Comparison of ENCODE assay signal across 8 cellular contexts in the genomic region with DNA sequence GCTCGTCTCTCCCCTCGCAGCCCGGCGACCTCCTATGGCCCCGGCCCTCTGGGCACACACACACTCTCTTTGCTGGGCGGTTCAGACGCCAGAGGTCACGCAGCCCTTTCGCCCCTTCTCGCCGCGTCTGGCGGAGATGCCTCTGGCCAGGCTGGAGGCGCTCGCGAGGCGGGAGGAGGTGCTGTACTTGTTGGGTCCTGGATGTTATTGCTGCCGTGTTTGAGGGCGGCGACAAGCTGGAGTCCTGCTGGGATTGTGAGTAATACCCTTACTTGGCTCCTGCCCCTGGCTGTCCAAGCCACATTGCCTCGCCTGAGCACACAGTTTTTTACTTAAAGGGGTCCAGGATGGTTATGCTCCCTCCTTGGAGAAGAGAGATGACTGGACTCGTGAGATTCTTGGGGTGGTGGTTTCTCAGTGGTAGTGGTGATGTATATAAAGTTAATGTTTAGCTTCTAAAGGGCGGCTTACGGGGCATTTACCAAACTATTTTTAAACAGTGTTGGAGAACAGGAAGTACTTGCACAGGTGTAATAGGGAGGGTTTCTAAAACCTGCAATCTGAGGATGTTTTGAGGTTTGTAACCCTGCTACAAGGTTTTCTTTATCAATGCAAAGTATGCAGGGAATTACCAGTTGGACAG. TPM values are rescaled to one million over a fixed set of nuclear protein-coding genes. Genes with fewer than 3 reads are reported as not detected.
A peak's percentile ranks its signal among the peaks of the same experiment; 100 is the strongest.
DNase-seq lines count a peak whose midpoint lies in the region; ATAC-seq and TF ChIP-seq lines count a peak whose summit lies in the region.

No MANE protein-coding gene starts in this region.

- peaks cover 6% of the 10 kb centered on the region for H3K4me1 ChIP-seq in A673 (ENCODE audit: insufficient read depth, low read length, poor library complexity, severe bottlenecking)
- H3K4me1 ChIP-seq in colonic mucosa, result no peaks in the 10 kb centered on the region

- intact Hi-C loops in A673 (cut with micrococcal nuclease; ENCODE audit: unreplicated experiment), result loop anchor here (5.0 kb wide), 1 partner anchor 171 kb away; no protein-coding TSS in a partner anchor
- intact Hi-C loops in colonic mucosa (cut with DNase I), result loop anchor here (5.0 to 10.0 kb wide), 3 partner anchors 52 to 171 kb away; no protein-coding TSS in a partner anchor

- H3K9me3 ChIP-seq in A673 (ENCODE audit: low read depth, low read length, poor library complexity, severe bottlenecking) (no peaks in the 10 kb centered on the region), colonic mucosa (no peaks in the 10 kb centered on the region)

- TF ChIP-seq CTCF in A673 (conservative IDR thresholded peaks at IDR 0.05; ENCODE audit: low read depth, low read length), result peak; percentile 49
- no peak for TF ChIP-seq CTCF in colonic mucosa (IDR thresholded peaks at IDR 0.05)

- H3K27ac ChIP-seq in A673 (ENCODE audit: low read depth, low read length, poor library complexity, severe bottlenecking) (peak overlapping the region; percentile 77), colonic mucosa (peak overlapping the region; percentile 100)

- CTCF ChIA-PET in A673 (lab: Charles Lee), result no interaction called here

- H3K27me3 ChIP-seq in A673 (replicated peaks; ENCODE audit: insufficient read depth, low read depth, low read length, poor library complexity) (no peaks in the 10 kb centered on the region), colonic mucosa (no peaks in the 10 kb centered on the region)

- peak; percentile 53 for ATAC-seq in GM18861 (IDR thresholded peaks at IDR 0.05; ENCODE audit: unreplicated experiment)
- ATAC-seq in HG03095 (IDR thresholded peaks at IDR 0.05; ENCODE audit: unreplicated experiment), result peak; percentile 56
- ATAC-seq in activated CD4-positive, CD25-positive, alpha-beta regulatory T cell treated with anti-CD3 and anti-CD28 coated beads, Interleukin-2, amount 50 U/mL, for 24 hours, result peak; percentile 18 to 25

- H3K36me3 ChIP-seq in A673 (ENCODE audit: insufficient read depth, low read length, poor library complexity, severe bottlenecking) (no peaks in the 10 kb centered on the region), colonic mucosa (no peaks in the 10 kb centered on the region)

- BruUV-seq in A673 (replicated peaks; lab: Mats Ljungman, UMichigan), result TSS peak; percentile 38

- POLR2A ChIA-PET in A673 (lab: Charles Lee; ENCODE audit: low non-redundant PET), result interaction anchor here (0.6 kb wide), 1 partner anchor 1027 kb away, joined by 3 read pairs; no protein-coding TSS in a partner anchor

- DNase-seq in A673 (ENCODE audit: low spot score) (peak; percentile 89), NCI-H2227 treated with DMSO at 0.1 percent for 48 hours (lab: John Stamatoyannopoulos, UW) (peak; percentile 42), colonic mucosa (peak; percentile 83), kidney tubule cell (ENCODE audit: low spot score) (peak; percentile 96)
- peak; percentile 25 to 48 for DNase-seq in stimulated activated CD4-positive, alpha-beta T cell treated with anti-CD3 and anti-CD28 coated beads, Interleukin-1b, Interleukin-23, amount 100 ng/mL, for 4 hours (ENCODE audit: low read depth in 2 of 2)

- peak overlapping the region; percentile 83 to 87 for H3K9ac ChIP-seq in colonic mucosa (ENCODE audit: low read depth in 2 of 2, low read length in 2 of 2)

- H3K4me3 ChIP-seq in A673 (ENCODE audit: low read depth, low read length, poor library complexity, severe bottlenecking) (peak overlapping the region; percentile 62), colonic mucosa (peak overlapping the region; percentile 69)

RNA-seq across cellular contexts. Expression of gene USP53, which starts 0.6 kb away (rescaled TPM):
- total RNA-seq in A673 (2021) (10.5 and 12.2 TPM in 2 replicates), colonic mucosa (10 to 100 TPM; 37.5 to 83.8 TPM)

Comparison
In these comparisons a context has a peak if more than half of its experiments do, and no peak if none do; other contexts are left out.
1. Peak in every context shown above with its lines: DNase-seq, ATAC-seq, H3K4me3 ChIP-seq and H3K27ac ChIP-seq.
2. DNase-seq: peak in every context shown above with its lines; median percentile 96 in kidney tubule cell; 89 in A673; 83 in colonic mucosa; 42 in NCI-H2227 treated with DMSO at 0.1 percent for 48 hours; 36 in stimulated activated CD4-positive, alpha-beta T cell treated with anti-CD3 and anti-CD28 coated beads, Interleukin-1b, Interleukin-23, amount 100 ng/mL, for 4 hours.